ENCODE assay signal across 8 cellular contexts in genomic region chr5:140664353-140665119, GRCh38. TPM values are rescaled to one million over a fixed set of nuclear protein-coding genes. Genes with fewer than 3 reads are reported as not detected.
DNase-seq lines count a peak whose midpoint lies in the region; ATAC-seq lines count a peak whose summit lies in the region.

Gene WDR55, plus strand, starts transcription at chr5:140664904. Its CDS starts 9 bp downstream, at chr5:140664913.

- intact Hi-C loops in dendritic cell treated with granulocyte-macrophage colony-stimulating factor and Interleukin-4, amounts not matched to agents 40 ng/mL and 50 ng/mL, for 4 days (cut with micrococcal nuclease), result loop anchor here (1.0 to 10.0 kb wide), 5 partner anchors 17 to 260 kb away; partner anchors contain the start of genes ANKHD1, HARS1, HARS2 and IK

- DNase-seq in NCI-H748 (lab: John Stamatoyannopoulos, UW; ENCODE audit: unreplicated experiment), result peak; percentile 96
- peak; percentile 85 to 95 for DNase-seq in activated CD4-positive, alpha-beta T cell treated with anti-CD3 and anti-CD28 coated beads, Interleukin-2, amount 50 U/mL, for 24 hours (ENCODE audit: low read depth in 1 of 2, low spot score in 1 of 2)
- DNase-seq in left lobe of liver (ENCODE audit: low spot score), result peak; percentile 96
- DNase-seq in stimulated activated CD4-positive, alpha-beta T cell treated with anti-CD3 and anti-CD28 coated beads, Interleukin-2, amount 100 ng/mL, for 4 hours (ENCODE audit: low read depth), result peak; percentile 94

- H3K9me3 ChIP-seq in BLaER1, result no peaks in the 10 kb centered on the region

- H3K4me1 Mint-ChIP-seq in dendritic cell treated with granulocyte-macrophage colony-stimulating factor and Interleukin-4, amounts not matched to agents 40 ng/mL and 50 ng/mL, for 4 days (ENCODE audit: low read depth), result peaks cover 48% of the 10 kb centered on the region

- H3K4me2 ChIP-seq in BLaER1, result peak within 1 kb of the TSS; percentile 85

- peaks cover 89% of the 10 kb centered on the region for H3K36me3 Mint-ChIP-seq in dendritic cell treated with granulocyte-macrophage colony-stimulating factor and Interleukin-4, amounts not matched to agents 40 ng/mL and 50 ng/mL, for 4 days (ENCODE audit: low read depth)

- H3K4me3 ChIP-seq in BLaER1, result peak within 1 kb of the TSS; percentile 91

- H4K20me1 ChIP-seq in BLaER1, result peaks cover 40% of the 10 kb centered on the region

- no peaks in the 10 kb centered on the region for H3K27me3 ChIP-seq in BLaER1

- no peaks in the 10 kb centered on the region for H3K9me3 Mint-ChIP-seq in dendritic cell treated with granulocyte-macrophage colony-stimulating factor and Interleukin-4, amounts not matched to agents 40 ng/mL and 50 ng/mL, for 4 days

- no peaks in the 10 kb centered on the region for H3K27me3 Mint-ChIP-seq in dendritic cell treated with granulocyte-macrophage colony-stimulating factor and Interleukin-4, amounts not matched to agents 40 ng/mL and 50 ng/mL, for 4 days

- peaks cover 70% of the 10 kb centered on the region for H3K36me3 ChIP-seq in BLaER1

- peak within 1 kb of the TSS; percentile 83 for H3K27ac ChIP-seq in BLaER1

- H3K4me3 Mint-ChIP-seq in dendritic cell treated with granulocyte-macrophage colony-stimulating factor and Interleukin-4, amounts not matched to agents 40 ng/mL and 50 ng/mL, for 4 days, result peak within 1 kb of the TSS; percentile 89

- H3K9ac ChIP-seq in BLaER1, result peak within 1 kb of the TSS; percentile 87

- ATAC-seq in GM19324 (IDR thresholded peaks at IDR 0.05; ENCODE audit: low FRiP score, unreplicated experiment) (peak; percentile 97), HG03469 (IDR thresholded peaks at IDR 0.05; ENCODE audit: unreplicated experiment) (peak; percentile 97), left lobe of liver (peak; percentile 98)

- peak within 1 kb of the TSS; percentile 98 for H3K27ac Mint-ChIP-seq in dendritic cell treated with granulocyte-macrophage colony-stimulating factor and Interleukin-4, amounts not matched to agents 40 ng/mL and 50 ng/mL, for 4 days

- H3K4me1 ChIP-seq in BLaER1, result peaks cover 31% of the 10 kb centered on the region

RNA-seq across cellular contexts. Expression of gene WDR55, which starts in this region (rescaled TPM):
- 17.8 TPM for total RNA-seq in left lobe of liver

Comparison
In these comparisons a context has a peak if more than half of its experiments do, and no peak if none do; other contexts are left out.
1. Peak in every context shown above with its lines: DNase-seq, ATAC-seq, H3K4me3 ChIP-seq and H3K27ac ChIP-seq.